Comparison of ENCODE assay signal across 13 cellular contexts in the genomic region with DNA sequence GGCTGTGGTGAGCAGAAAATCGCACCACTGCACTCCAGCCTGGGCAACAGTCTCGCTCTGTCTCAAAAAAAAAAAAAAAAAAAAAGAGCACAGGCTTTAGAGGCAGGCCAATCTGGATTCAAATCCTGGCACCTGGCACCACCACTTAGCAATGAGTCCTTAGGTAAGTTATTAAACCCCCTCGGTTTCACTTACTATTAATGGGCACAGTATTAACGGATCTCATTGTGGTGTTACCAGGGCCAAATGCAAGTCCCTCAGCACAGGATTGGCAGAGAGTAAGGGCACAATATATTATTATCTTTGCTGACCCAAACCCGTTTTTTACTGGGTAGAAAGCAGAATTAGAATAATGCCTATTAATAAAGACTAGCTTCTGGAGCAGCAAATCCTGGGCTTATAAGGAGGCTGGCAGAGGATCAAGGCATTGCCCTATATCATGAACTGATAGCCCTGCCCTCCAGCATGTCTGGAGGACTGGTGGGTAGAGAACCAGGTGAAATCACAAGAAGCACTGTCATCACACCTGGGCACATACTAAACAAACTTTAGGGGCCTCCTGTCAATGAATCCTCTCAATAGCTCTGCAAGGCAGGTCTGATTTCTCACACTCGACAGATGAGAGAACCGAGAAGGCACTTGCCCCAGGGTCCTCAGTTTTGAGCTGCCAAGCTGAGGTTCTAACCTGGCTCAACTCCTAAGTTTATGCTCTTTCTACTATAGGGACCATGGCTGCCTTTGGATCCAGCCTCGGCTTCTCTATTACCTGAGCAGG. TPM values are rescaled to one million over a fixed set of nuclear protein-coding genes. Genes with fewer than 3 reads are reported as not detected.
DNase-seq lines count a peak whose midpoint lies in the region; ATAC-seq and TF ChIP-seq lines count a peak whose summit lies in the region.
"Had no signal": no experiment of that assay in that cellular context is flagged by ENCODE, and none has a peak within 500 bp of the region (broad histone marks: within the 10 kb centered on the region; RNA-seq: fewer than 3 reads in every experiment).

No MANE protein-coding gene starts in this region.

- peaks cover 0 to 9% of the 10 kb centered on the region in 2 donors for H3K36me3 ChIP-seq in thyroid gland

- no peak overlapping the region for H3K4me3 ChIP-seq in thyroid gland (replicated peaks in 1 of 3)
- H3K4me3 ChIP-seq: K562, lung had no signal

- H3K4me1 ChIP-seq in thyroid gland = peaks cover 13 to 27% of the 10 kb centered on the region in 2 donors

- H3K4me3 Mint-ChIP-seq in chondrocyte (ENCODE audit: unreplicated experiment) (no peak overlapping the region), nephron progenitor cell (peak overlapping the region; percentile 73)
- H3K4me3 Mint-ChIP-seq: effector memory CD8-positive, alpha-beta T cell had no signal

- H3K36me3 Mint-ChIP-seq in chondrocyte (ENCODE audit: low read depth) = peaks cover 11% of the 10 kb centered on the region
- peaks cover 57% of the 10 kb centered on the region for H3K36me3 Mint-ChIP-seq in nephron progenitor cell (ENCODE audit: low read depth)

- intact Hi-C loops in thyroid gland (cut with DNase I) = no loop called here
- intact Hi-C loops in left colon (cut with DNase I, micrococcal nuclease) = no loop called here

- no peak for TF ChIP-seq POLR2A in thyroid gland (IDR thresholded peaks at IDR 0.05)

- H3K4me1 Mint-ChIP-seq in chondrocyte (ENCODE audit: low read depth) (peaks cover 55% of the 10 kb centered on the region), nephron progenitor cell (peaks cover 88% of the 10 kb centered on the region)

- DNase-seq in NAMALWA (ENCODE audit: low spot score) = peak; percentile 70
- DNase-seq in chondrocyte (ENCODE audit: low spot score) = no peak
- no peak for DNase-seq in nephron progenitor cell
- DNase-seq in thyroid gland = no peak
- no peak for DNase-seq in DMS114 treated with DMSO at 0.1 percent for 48 hours (lab: John Stamatoyannopoulos, UW; ENCODE audit: unreplicated experiment)
- DNase-seq in mesenteric fat pad (ENCODE audit: low spot score) = no peak
- no peak for DNase-seq in stimulated activated CD4-positive, alpha-beta T cell treated with anti-CD3 and anti-CD28 coated beads, Interleukin-4, amount 100 ng/mL, for 4 hours
- no peak for DNase-seq in left colon
- DNase-seq: activated CD4-positive, CD25-positive, alpha-beta regulatory T cell; effector memory CD8-positive, alpha-beta T cell; NCI-H1694 treated with DMSO at 0.1 percent for 48 hours had no signal

- TF ChIP-seq CTCF in chondrocyte (IDR thresholded peaks at IDR 0.05) = no peak
- no peak for TF ChIP-seq CTCF in nephron progenitor cell (IDR thresholded peaks at IDR 0.05)
- TF ChIP-seq CTCF in thyroid gland (IDR thresholded peaks at IDR 0.05) = no peak

- no peaks in the 10 kb centered on the region for H3K9me3 ChIP-seq in thyroid gland

- H3K9me3 Mint-ChIP-seq in chondrocyte (ENCODE audit: low read depth) = no peaks in the 10 kb centered on the region
- no peaks in the 10 kb centered on the region for H3K9me3 Mint-ChIP-seq in nephron progenitor cell
- H3K9me3 Mint-ChIP-seq: effector memory CD8-positive, alpha-beta T cell had no signal

- WGBS in thyroid gland, 2 donors = 88 to 94% methylated on average over 8 of the region's 8 CpGs

- H3K27me3 Mint-ChIP-seq in chondrocyte (ENCODE audit: low read depth) (no peaks in the 10 kb centered on the region), nephron progenitor cell (ENCODE audit: low read depth, poor library complexity) (no peaks in the 10 kb centered on the region)

- H3K27me3 ChIP-seq in thyroid gland = no peaks in the 10 kb centered on the region

- no peak for ATAC-seq in left colon
- ATAC-seq: effector memory CD8-positive, alpha-beta T cell; K562 had no signal

- peak overlapping the region; percentile 100 for H3K27ac Mint-ChIP-seq in chondrocyte (ENCODE audit: unreplicated experiment)
- H3K27ac Mint-ChIP-seq in nephron progenitor cell = peak overlapping the region; percentile 100

- H3K27ac ChIP-seq in thyroid gland = peak overlapping the region in 2 of 3 donors; percentile 81 to 85

RNA-seq across cellular contexts. Expression of a gene that starts 17.7 kb away (rescaled TPM):
- total RNA-seq in chondrocyte (1.7 to 3.6 TPM (median 2.0 TPM) in 3 replicates), thyroid gland (1 to 10 TPM; 1.8 to 3.4 (median 2.1) TPM), mesenteric fat pad (1.1 TPM), left colon (under 1 TPM; 0.75 to 0.76 TPM)
- total RNA-seq: K562 had no signal

RNA-seq across cellular contexts. Expression of a gene that starts 21.7 kb away (rescaled TPM):
- 0.72 to 1.8 TPM (median 1.1 TPM) in 3 replicates for total RNA-seq in chondrocyte
- 10 to 100 TPM in 1 of 4 donors, 1 to 10 TPM in 3; 2.5 to 10.7 (median 4.8) TPM for total RNA-seq in thyroid gland
- total RNA-seq in mesenteric fat pad = 1.7 TPM
- under 1 TPM; 0.64 to 0.92 TPM for total RNA-seq in left colon

RNA-seq across cellular contexts. Expression of a gene that starts 30.8 kb away (rescaled TPM):
- 68.9 to 91.8 TPM (median 90.8 TPM) in 3 replicates for total RNA-seq in chondrocyte
- 10 to 100 TPM; 24.7 to 31.5 (median 27.6) TPM for total RNA-seq in thyroid gland
- 46.8 TPM for total RNA-seq in mesenteric fat pad
- 10 to 100 TPM; 15.3 to 16.0 TPM for total RNA-seq in left colon
